Comparison of ENCODE assay signal across 15 cellular contexts in the genomic region with DNA sequence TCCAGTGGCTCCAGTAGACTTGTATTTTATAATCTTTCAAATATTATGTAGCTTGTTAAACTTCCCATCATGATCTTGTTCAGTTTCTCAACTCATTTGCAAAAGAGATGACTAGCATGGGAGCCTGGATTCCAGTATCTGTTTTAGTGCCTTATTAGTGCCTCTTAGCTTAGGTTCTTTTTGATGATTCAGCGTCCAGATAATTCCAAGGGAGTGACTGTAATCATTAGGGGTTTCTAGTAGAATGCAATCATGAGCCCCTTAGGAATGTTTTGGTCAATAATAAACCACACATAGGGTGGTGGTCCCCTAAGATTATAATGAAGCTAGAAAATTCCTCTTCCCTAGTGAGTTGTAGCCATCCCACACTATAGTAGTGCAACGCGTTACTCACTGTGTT. TPM values are rescaled to one million over a fixed set of nuclear protein-coding genes. Genes with fewer than 3 reads are reported as not detected.
DNase-seq lines count a peak whose midpoint lies in the region; ATAC-seq and TF ChIP-seq lines count a peak whose summit lies in the region.
"Had no signal": no experiment of that assay in that cellular context is flagged by ENCODE, and none has a peak within 500 bp of the region (broad histone marks: within the 10 kb centered on the region; RNA-seq: fewer than 3 reads in every experiment).

No MANE protein-coding gene starts in this region.

- H3K4me3 Mint-ChIP-seq in T-helper 2 cell treated with Interferon-gamma antibody and Interleukin-4, amounts not matched to agents 5 μg/mL and 100 μg/mL, for 36 hours = no peak overlapping the region
- peak overlapping the region in 3 of 10 donors; percentile 24 to 58 (median 26) for H3K4me3 Mint-ChIP-seq in naive thymus-derived CD8-positive, alpha-beta T cell

- H3K27ac ChIP-seq in OCI-LY7 (ENCODE audit: low read depth, low read length, poor library complexity, severe bottlenecking) = no peak overlapping the region
- peak overlapping the region; percentile 66 for H3K27ac ChIP-seq in epithelial cell of prostate
- H3K27ac ChIP-seq in parathyroid adenoma = no peak overlapping the region
- H3K27ac ChIP-seq in heart left ventricle = peak overlapping the region in 1 of 12 donors; percentile 24

- no peaks in the 10 kb centered on the region for H3K9me2 ChIP-seq in OCI-LY7 (ENCODE audit: insufficient read depth, low read length)

- H3K36me3 ChIP-seq in OCI-LY7 (ENCODE audit: insufficient read depth, low read length) (peaks cover 30% of the 10 kb centered on the region), parathyroid adenoma (ENCODE audit: control insufficient read depth, insufficient read depth, low read length) (no peaks in the 10 kb centered on the region), heart left ventricle (no peaks in the 10 kb centered on the region)
- H3K36me3 ChIP-seq: prostate gland, uterus had no signal

- H3K27me3 Mint-ChIP-seq in T-helper 2 cell treated with Interferon-gamma antibody and Interleukin-4, amounts not matched to agents 5 μg/mL and 100 μg/mL, for 36 hours (ENCODE audit: low read depth) = no peaks in the 10 kb centered on the region
- no peaks in the 10 kb centered on the region for H3K27me3 Mint-ChIP-seq in naive thymus-derived CD8-positive, alpha-beta T cell

- H3K9me3 ChIP-seq in OCI-LY7 (ENCODE audit: low read length) (no peaks in the 10 kb centered on the region; the same call in 1 of the 2 replicates), parathyroid adenoma (ENCODE audit: control insufficient read depth, low read length) (no peaks in the 10 kb centered on the region), heart left ventricle (no peaks in the 10 kb centered on the region)
- H3K9me3 ChIP-seq: prostate gland, uterus had no signal

- no peak for TF ChIP-seq CTCF in OCI-LY7 (conservative IDR thresholded peaks at IDR 0.05; ENCODE audit: low read length)
- no peak for TF ChIP-seq CTCF in parathyroid adenoma (IDR thresholded peaks at IDR 0.05)
- no peak for TF ChIP-seq CTCF in heart left ventricle (IDR thresholded peaks at IDR 0.05)

- intact Hi-C loops in OCI-LY7 (cut with micrococcal nuclease; ENCODE audit: unreplicated experiment) = no loop called here
- intact Hi-C loops in heart left ventricle (cut with DNase I) = no loop called here

- peaks cover 52% of the 10 kb centered on the region for H3K4me1 ChIP-seq in OCI-LY7 (ENCODE audit: insufficient read depth, low read length, poor library complexity, severe bottlenecking)
- H3K4me1 ChIP-seq in parathyroid adenoma = peaks cover 6% of the 10 kb centered on the region
- peaks cover 0 to 36% (median 19%) of the 10 kb centered on the region in 12 donors for H3K4me1 ChIP-seq in heart left ventricle
- H3K4me1 ChIP-seq: prostate gland, uterus had no signal

- CTCF ChIA-PET in OCI-LY7 (lab: Charles Lee; ENCODE audit: unreplicated experiment) = no interaction called here

- H3K27ac Mint-ChIP-seq in T-helper 2 cell treated with Interferon-gamma antibody and Interleukin-4, amounts not matched to agents 5 μg/mL and 100 μg/mL, for 36 hours = no peak overlapping the region
- peak overlapping the region in 1 of 10 donors; percentile 30 for H3K27ac Mint-ChIP-seq in naive thymus-derived CD8-positive, alpha-beta T cell

- H3K4me3 ChIP-seq in OCI-LY7 (ENCODE audit: low read depth, low read length, poor library complexity, severe bottlenecking) = no peak overlapping the region
- peak overlapping the region; percentile 2 for H3K4me3 ChIP-seq in parathyroid adenoma (ENCODE audit: low read depth, low read length)
- no peak overlapping the region for H3K4me3 ChIP-seq in heart left ventricle
- H3K4me3 ChIP-seq: uterus had no signal

- 0 out of 2 replicates have a peak overlapping the region, but pooled peaks have one; percentile 76 for H3K4me2 ChIP-seq in OCI-LY7 (ENCODE audit: low read length)
- no peak overlapping the region for H3K4me2 ChIP-seq in parathyroid adenoma (ENCODE audit: low read length)

- H2AFZ ChIP-seq in OCI-LY7 (ENCODE audit: low read length) (no peak overlapping the region), parathyroid adenoma (no peak overlapping the region)

- no peak for ATAC-seq in heart left ventricle
- no peak for ATAC-seq in naive thymus-derived CD8-positive, alpha-beta T cell

- 91 to 95% (median 92%) methylated on average over 3 of the region's 3 CpGs for WGBS in heart left ventricle, 4 donors

- no peak overlapping the region for H3K9ac ChIP-seq in parathyroid adenoma

- H3K4me1 Mint-ChIP-seq in T-helper 2 cell treated with Interferon-gamma antibody and Interleukin-4, amounts not matched to agents 5 μg/mL and 100 μg/mL, for 36 hours (ENCODE audit: low read depth) = peaks cover 37% of the 10 kb centered on the region
- peaks cover 27 to 71% (median 59%) of the 10 kb centered on the region in 4 donors for H3K4me1 Mint-ChIP-seq in naive thymus-derived CD8-positive, alpha-beta T cell

- H3K36me3 Mint-ChIP-seq in T-helper 2 cell treated with Interferon-gamma antibody and Interleukin-4, amounts not matched to agents 5 μg/mL and 100 μg/mL, for 36 hours (ENCODE audit: low read depth) = no peaks in the 10 kb centered on the region
- no peaks in the 10 kb centered on the region for H3K36me3 Mint-ChIP-seq in naive thymus-derived CD8-positive, alpha-beta T cell

- POLR2A ChIA-PET in OCI-LY7 (lab: Charles Lee) = interaction anchor here (0.6 to 2.1 kb wide), 5 partner anchors 10 to 149 kb away, joined by 3 to 8 read pairs (median 4); no protein-coding TSS in a partner anchor
- POLR2A ChIA-PET in naive thymus-derived CD8-positive, alpha-beta T cell (lab: Charles Lee) = no interaction called here

- TF ChIP-seq POLR2A in heart left ventricle (IDR thresholded peaks at IDR 0.05) = no peak

- DNase-seq in ELR (ENCODE audit: low read depth) (peak; percentile 95), OCI-LY7 (ENCODE audit: low spot score) (no peak), epithelial cell of prostate (ENCODE audit: low read depth, low spot score) (no peak), heart left ventricle (no peak), activated gamma-delta T cell treated with Interleukin-2 at 50 U/mL for 16 hours (no peak)
- no peak for DNase-seq in T-helper 2 cell treated with Interferon-gamma antibody and Interleukin-4, amounts not matched to agents 5 μg/mL and 100 μg/mL, for 36 hours (ENCODE audit: low spot score)
- DNase-seq in naive thymus-derived CD8-positive, alpha-beta T cell = no peak
- DNase-seq: activated CD4-positive, alpha-beta T cell treated with anti-CD3 and anti-CD28 coated beads for 1 hour; activated gamma-delta T cell; effector memory CD4-positive, alpha-beta T cell; islet precursor cell; NCI-H1694 treated with DMSO at 0.1 percent for 48 hours; uterus had no signal

- H3K79me2 ChIP-seq in OCI-LY7 (ENCODE audit: insufficient read depth, low read depth, low read length) = peaks cover 100% of the 10 kb centered on the region
- peaks cover 19% of the 10 kb centered on the region for H3K79me2 ChIP-seq in parathyroid adenoma

- BruUV-seq in OCI-LY7 (replicated peaks; lab: Mats Ljungman, UMichigan) = no TSS peak

- H3K27me3 ChIP-seq in parathyroid adenoma (ENCODE audit: control insufficient read depth, insufficient read depth, low read length) (no peaks in the 10 kb centered on the region), heart left ventricle (no peaks in the 10 kb centered on the region)
- H3K27me3 ChIP-seq: uterus had no signal

- H3K9me3 Mint-ChIP-seq in T-helper 2 cell treated with Interferon-gamma antibody and Interleukin-4, amounts not matched to agents 5 μg/mL and 100 μg/mL, for 36 hours = no peaks in the 10 kb centered on the region
- no peaks in the 10 kb centered on the region for H3K9me3 Mint-ChIP-seq in naive thymus-derived CD8-positive, alpha-beta T cell

- peaks cover 46% of the 10 kb centered on the region for H4K20me1 ChIP-seq in OCI-LY7 (ENCODE audit: insufficient read depth, low read length)

RNA-seq across cellular contexts. Expression of gene CD2AP, which starts 7.0 kb away (rescaled TPM):
- total RNA-seq in OCI-LY7 (2014; rRNA removed; shearing (Covaris generic)) = 26.6 and 30.0 TPM in 2 replicates
- total RNA-seq in OCI-LY7 (2022) = 58.0 and 61.7 TPM in 2 replicates
- 10 to 100 TPM in 8 of 9 donors, 1 to 10 TPM in 1; 9.7 to 18.0 (median 13.7) TPM for total RNA-seq in heart left ventricle
- polyA plus RNA-seq in heart left ventricle = 10 to 100 TPM in 1 of 2 donors, 1 to 10 TPM in 1; 6.4 to 10.5 TPM
- 10 to 100 TPM; 30.7 to 32.2 TPM for total RNA-seq in naive thymus-derived CD8-positive, alpha-beta T cell
- polyA plus RNA-seq in naive thymus-derived CD8-positive, alpha-beta T cell = 1 to 10 TPM; 7.3 to 7.9 (median 7.7) TPM
